In the genomic region with DNA sequence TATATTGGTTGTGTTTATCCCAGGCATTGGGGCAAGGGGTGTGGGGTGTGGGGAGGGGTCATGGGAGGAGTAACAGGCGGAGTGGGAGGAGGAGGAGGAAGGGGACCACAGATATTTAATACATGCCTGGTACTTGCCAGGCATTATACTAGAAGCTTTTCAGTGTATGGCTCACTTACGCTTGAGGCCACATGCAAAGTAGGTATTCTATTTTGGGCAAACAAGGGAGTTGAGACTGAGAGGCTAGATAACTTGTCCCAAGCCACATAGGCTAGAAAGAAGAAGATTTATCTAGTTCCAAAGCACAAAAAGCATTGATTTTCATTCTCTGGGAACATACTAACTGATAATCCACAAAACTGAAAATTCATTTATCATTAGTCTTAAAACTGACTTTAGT, we compare ENCODE assay signal across 20 cellular contexts. TPM values are rescaled to one million over a fixed set of nuclear protein-coding genes. Genes with fewer than 3 reads are reported as not detected.
"Had no signal": no experiment of that assay in that cellular context is flagged by ENCODE, and none has a peak within 500 bp of the region (broad histone marks: within the 10 kb centered on the region; RNA-seq: fewer than 3 reads in every experiment).

No MANE protein-coding gene starts in this region.

- H3K4me3 ChIP-seq: adrenal gland, colonic mucosa, heart left ventricle, mucosa of descending colon, psoas muscle, suprapubic skin had no signal

- H3K4me1 ChIP-seq: adrenal gland, colonic mucosa, psoas muscle had no signal

- H3K36me3 Mint-ChIP-seq: natural killer cell had no signal

- DNase-seq: activated CD4-positive, alpha-beta T cell treated with anti-CD3 and anti-CD28 coated beads, Interleukin-2, amount 10 ng/mL, durations not matched to agents 7 days and 5 days; activated CD4-positive, CD25-positive, alpha-beta regulatory T cell; activated CD8-positive, alpha-beta memory T cell treated with anti-CD3 and anti-CD28 coated beads for 24 hours; activated naive CD4-positive, alpha-beta T cell treated with anti-CD3 and anti-CD28 coated beads, Interleukin-2, amount 50 U/mL, for 16 hours; adrenal gland; colonic mucosa; foreskin melanocyte; heart left ventricle; islet precursor cell; mammary epithelial cell; mucosa of descending colon; natural killer cell; nucleus accumbens; psoas muscle; stimulated activated CD4-positive, alpha-beta T cell treated with anti-CD3 and anti-CD28 coated beads, Interleukin-2, amount 100 ng/mL, for 48 hours; stimulated activated naive CD8-positive, alpha-beta T cell treated with anti-CD3 and anti-CD28 coated beads, Interleukin-15, Interleukin-2, amounts not matched to agents 100 U/mL and 50 U/mL, for 24 hours had no signal

- H3K27ac ChIP-seq: adrenal gland, colonic mucosa, heart left ventricle, psoas muscle, suprapubic skin had no signal

- H3K4me3 Mint-ChIP-seq: activated CD4-positive, alpha-beta T cell treated with anti-CD3 and anti-CD28 coated beads, Interleukin-2, amount 10 ng/mL, durations not matched to agents 7 days and 5 days; natural killer cell; type B pancreatic cell had no signal

- H3K27me3 ChIP-seq: adrenal gland, colonic mucosa, heart left ventricle, suprapubic skin had no signal

- H3K36me3 ChIP-seq: adrenal gland, colonic mucosa, heart left ventricle, suprapubic skin had no signal

- H3K27ac Mint-ChIP-seq: activated CD4-positive, alpha-beta T cell treated with anti-CD3 and anti-CD28 coated beads, Interleukin-2, amount 10 ng/mL, durations not matched to agents 7 days and 5 days; natural killer cell; type B pancreatic cell had no signal

- ATAC-seq: left lobe of liver; mucosa of descending colon; natural killer cell; psoas muscle; sciatic nerve; stimulated activated naive CD8-positive, alpha-beta T cell treated with anti-CD3 and anti-CD28 coated beads, Interleukin-15, Interleukin-2, amounts not matched to agents 100 U/mL and 50 U/mL, for 24 hours had no signal

- H3K9me3 Mint-ChIP-seq: activated CD4-positive, alpha-beta T cell treated with anti-CD3 and anti-CD28 coated beads, Interleukin-2, amount 10 ng/mL, durations not matched to agents 7 days and 5 days; type B pancreatic cell had no signal

- H3K4me1 Mint-ChIP-seq: activated CD4-positive, alpha-beta T cell treated with anti-CD3 and anti-CD28 coated beads, Interleukin-2, amount 10 ng/mL, durations not matched to agents 7 days and 5 days; natural killer cell had no signal

- H3K9me3 ChIP-seq: adrenal gland, colonic mucosa, mucosa of descending colon, psoas muscle, suprapubic skin had no signal

RNA-seq across cellular contexts. Expression of a gene that starts 27.2 kb away (rescaled TPM):
- total RNA-seq: activated CD4-positive, alpha-beta T cell treated with anti-CD3 and anti-CD28 coated beads, Interleukin-2, amount 10 ng/mL, durations not matched to agents 7 days and 5 days; natural killer cell had no signal
- polyA plus RNA-seq: mammary epithelial cell had no signal
